ENCODE assay signal across 23 cellular contexts in the genomic region with DNA sequence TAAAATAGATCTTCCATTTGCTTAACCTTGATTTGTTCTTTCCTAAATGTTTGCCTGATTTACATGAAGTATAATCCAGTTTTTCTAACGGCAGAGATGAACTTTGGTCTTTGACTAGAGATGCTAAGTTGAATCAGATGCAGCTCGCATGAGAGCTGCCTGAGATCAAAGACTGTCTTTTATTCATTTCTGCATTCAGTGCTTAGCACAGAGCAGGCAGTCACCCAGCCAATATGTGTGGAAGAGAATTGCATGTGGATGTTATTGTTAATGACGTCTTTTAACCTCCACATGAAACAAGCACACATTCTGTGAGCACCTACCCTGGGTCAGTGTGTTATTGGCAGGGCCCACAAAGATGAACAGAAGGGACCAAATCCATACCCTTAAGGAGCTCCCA.
DNase-seq lines count a peak whose midpoint lies in the region; ATAC-seq and TF ChIP-seq lines count a peak whose summit lies in the region.
"Had no signal": no experiment of that assay in that cellular context is flagged by ENCODE, and none has a peak within 500 bp of the region (broad histone marks: within the 10 kb centered on the region; RNA-seq: fewer than 3 reads in every experiment).

No MANE protein-coding gene starts in this region.

- TF ChIP-seq CTCF in GM10248 (IDR thresholded peaks at IDR 0.05; ENCODE audit: control extremely low read depth, extremely low read depth, low read depth, missing control alignments): no peak

- ATAC-seq in HG03175 (IDR thresholded peaks at IDR 0.05; ENCODE audit: unreplicated experiment): no peak
- ATAC-seq: A549, GM23338, HCT116 had no signal

- H3K4me3 Mint-ChIP-seq in T-helper 2 cell treated with Interferon-gamma antibody and Interleukin-4, amounts not matched to agents 5 μg/mL and 100 μg/mL, for 36 hours: no peak overlapping the region
- H3K4me3 Mint-ChIP-seq: B cell; CD4-positive, alpha-beta T cell; CD8-positive, alpha-beta memory T cell; GM23338; H9 had no signal

- peak overlapping the region; percentile 7 for H3K27ac ChIP-seq in substantia nigra (ENCODE audit: low read depth, low read length, poor library complexity, severe bottlenecking)
- H3K27ac ChIP-seq: A549, BLaER1, C4-2B had no signal

- no peaks in the 10 kb centered on the region for H3K4me1 Mint-ChIP-seq in T-helper 2 cell treated with Interferon-gamma antibody and Interleukin-4, amounts not matched to agents 5 μg/mL and 100 μg/mL, for 36 hours (ENCODE audit: low read depth)
- H3K4me1 Mint-ChIP-seq: B cell; CD8-positive, alpha-beta memory T cell; GM23338; H9 had no signal

- DNase-seq in SK-MEL-5 (ENCODE audit: low read depth, low spot score) (peak; percentile 49), globus pallidus (ENCODE audit: low spot score) (peak; percentile 64), midbrain (lab: John Stamatoyannopoulos, UW) (peak; percentile 9), substantia nigra (lab: John Stamatoyannopoulos, UW) (peak in 10 of 49 donors; percentile 3 to 68 (median 10)), GM10248 (ENCODE audit: extremely low spot score) (no peak)
- DNase-seq in activated CD4-positive, alpha-beta T cell treated with anti-CD3 and anti-CD28 coated beads, Interleukin-2, amount 50 U/mL, for 4 hours: no peak
- DNase-seq in T-helper 2 cell treated with Interferon-gamma antibody and Interleukin-4, amounts not matched to agents 5 μg/mL and 100 μg/mL, for 36 hours (ENCODE audit: low spot score): no peak
- DNase-seq: 8988T; ACHN; CD4-positive, alpha-beta T cell; CD8-positive, alpha-beta memory T cell; DMS 273 treated with DMSO at 0.1 percent for 48 hours; DMS79; EL; GDM1; H9 had no signal

- CTCF ChIA-PET in GM10248 (lab: Yijun Ruan, JAX): no interaction called here

- POLR2A ChIA-PET in GM10248 (lab: Yijun Ruan, JAX): no interaction called here

- in situ Hi-C loops in SK-MEL-5 (cut with HindIII; ENCODE audit: low pct_unique_long_range_greater_than_20kb, low sequenced_read_pairs): no loop called here

- no peak overlapping the region for H3K27ac Mint-ChIP-seq in T-helper 2 cell treated with Interferon-gamma antibody and Interleukin-4, amounts not matched to agents 5 μg/mL and 100 μg/mL, for 36 hours
- H3K27ac Mint-ChIP-seq: B cell; CD4-positive, alpha-beta T cell; CD8-positive, alpha-beta memory T cell; GM23338; H9 had no signal

- H3K9me3 Mint-ChIP-seq in T-helper 2 cell treated with Interferon-gamma antibody and Interleukin-4, amounts not matched to agents 5 μg/mL and 100 μg/mL, for 36 hours: no peaks in the 10 kb centered on the region
- H3K9me3 Mint-ChIP-seq: CD4-positive, alpha-beta T cell; CD8-positive, alpha-beta memory T cell; GM23338; H9 had no signal

- H3K27me3 Mint-ChIP-seq in T-helper 2 cell treated with Interferon-gamma antibody and Interleukin-4, amounts not matched to agents 5 μg/mL and 100 μg/mL, for 36 hours (ENCODE audit: low read depth): no peaks in the 10 kb centered on the region
- H3K27me3 Mint-ChIP-seq: B cell; CD4-positive, alpha-beta T cell; CD8-positive, alpha-beta memory T cell had no signal

- no peaks in the 10 kb centered on the region for H3K36me3 Mint-ChIP-seq in T-helper 2 cell treated with Interferon-gamma antibody and Interleukin-4, amounts not matched to agents 5 μg/mL and 100 μg/mL, for 36 hours (ENCODE audit: low read depth)
- H3K36me3 Mint-ChIP-seq: CD8-positive, alpha-beta memory T cell had no signal

Comparison
In these comparisons a context has a peak if more than half of its experiments do, and no peak if none do; other contexts are left out.
1. DNase-seq: peak in SK-MEL-5 (single experiment), globus pallidus (single experiment) and midbrain (single experiment); none in activated CD4-positive, alpha-beta T cell treated with anti-CD3 and anti-CD28 coated beads, Interleukin-2, amount 50 U/mL, for 4 hours (0 of 2), GM10248 (single experiment) and T-helper 2 cell treated with Interferon-gamma antibody and Interleukin-4, amounts not matched to agents 5 μg/mL and 100 μg/mL, for 36 hours (single experiment).